In genomic region chr6:41278699-41279405, GRCh38 we compare ENCODE assay signal across 8 cellular contexts. TPM values are rescaled to one million over a fixed set of nuclear protein-coding genes. Genes with fewer than 3 reads are reported as not detected.
DNase-seq lines count a peak whose midpoint lies in the region; ATAC-seq, FAIRE-seq and TF ChIP-seq lines count a peak whose summit lies in the region.

No MANE protein-coding gene starts in this region.

- peaks cover 3% of the 10 kb centered on the region for H3K27me3 Mint-ChIP-seq in activated CD4-positive, alpha-beta T cell treated with anti-CD3 and anti-CD28 coated beads for 36 hours
- H3K27me3 Mint-ChIP-seq in naive thymus-derived CD8-positive, alpha-beta T cell: peaks cover 0 to 4% (median 2%) of the 10 kb centered on the region in 5 donors

- TF ChIP-seq CTCF in AG04449 (IDR thresholded peaks at IDR 0.05; ENCODE audit: insufficient read depth, low read length, missing control alignments) (peak; percentile 31), stomach (IDR thresholded peaks at IDR 0.05) (peak in 4 of 7 experiments; percentile 20 to 32 (median 24))

- H3K27ac ChIP-seq in stomach: no peak overlapping the region

- DNase-seq in AG04449 (ENCODE audit: low read depth, low spot score) (no peak), H54 (ENCODE audit: insufficient read length, low spot score) (peak; percentile 25), NCI-H510A treated with DMSO at 0.1 percent for 48 hours (lab: John Stamatoyannopoulos, UW) (peak; percentile 95), stomach (peak; percentile 65), AG08396 (ENCODE audit: low spot score) (no peak)
- DNase-seq in activated CD4-positive, alpha-beta T cell treated with anti-CD3 and anti-CD28 coated beads for 36 hours: peak; percentile 79
- DNase-seq in effector CD8-positive, alpha-beta T cell (lab: John Stamatoyannopoulos, UW): peak; percentile 27
- DNase-seq in naive thymus-derived CD8-positive, alpha-beta T cell: peak; percentile 18 to 82 (median 65)

- H3K9me3 Mint-ChIP-seq in activated CD4-positive, alpha-beta T cell treated with anti-CD3 and anti-CD28 coated beads for 36 hours (ENCODE audit: low read depth): no peaks in the 10 kb centered on the region
- peaks cover 0 to 3% (median 0%) of the 10 kb centered on the region in 9 donors for H3K9me3 Mint-ChIP-seq in naive thymus-derived CD8-positive, alpha-beta T cell

- H3K9me3 ChIP-seq in stomach: no peaks in the 10 kb centered on the region

- no peak for TF ChIP-seq EP300 in stomach (IDR thresholded peaks at IDR 0.05)

- CTCF ChIA-PET in AG04449 (lab: Yijun Ruan, JAX): interaction anchor here (1.4 kb wide), 2 partner anchors 11 to 41 kb away, joined by 3 to 7 read pairs; no protein-coding TSS in a partner anchor
- CTCF ChIA-PET in activated CD4-positive, alpha-beta T cell treated with anti-CD3 and anti-CD28 coated beads for 36 hours (lab: Charles Lee): interaction anchor here (0.5 to 3.2 kb wide), 16 partner anchors 9 to 427 kb away, joined by 3 to 19 read pairs (median 4); no protein-coding TSS in a partner anchor

- no peak overlapping the region for H3K4me3 Mint-ChIP-seq in activated CD4-positive, alpha-beta T cell treated with anti-CD3 and anti-CD28 coated beads for 36 hours
- H3K4me3 Mint-ChIP-seq in naive thymus-derived CD8-positive, alpha-beta T cell: peak overlapping the region in 1 of 10 donors; percentile 36

- no peaks in the 10 kb centered on the region for H3K36me3 ChIP-seq in stomach

- H3K4me3 ChIP-seq in AG04449 (ENCODE audit: low read depth, low read length): no peak overlapping the region
- no peak overlapping the region for H3K4me3 ChIP-seq in stomach

- H3K4me1 Mint-ChIP-seq in activated CD4-positive, alpha-beta T cell treated with anti-CD3 and anti-CD28 coated beads for 36 hours: peaks cover 11% of the 10 kb centered on the region
- peaks cover 7 to 16% (median 11%) of the 10 kb centered on the region in 4 donors for H3K4me1 Mint-ChIP-seq in naive thymus-derived CD8-positive, alpha-beta T cell

- intact Hi-C loops in activated CD4-positive, alpha-beta T cell treated with anti-CD3 and anti-CD28 coated beads for 36 hours (cut with DNase I, micrococcal nuclease): loop anchor here (1.0 kb wide), 2 partner anchors 39 to 40 kb away; no protein-coding TSS in a partner anchor
- intact Hi-C loops in stomach (cut with DNase I; ENCODE audit: low total_unique reads): no loop called here

- peaks cover 0 to 20% (median 0%) of the 10 kb centered on the region in 3 donors for H3K27me3 ChIP-seq in stomach

- no peak for FAIRE-seq in H54 (lab: Jason Lieb, UNC)

- POLR2A ChIA-PET in AG04449 (lab: Yijun Ruan, JAX): no interaction called here
- POLR2A ChIA-PET in activated CD4-positive, alpha-beta T cell treated with anti-CD3 and anti-CD28 coated beads for 36 hours (lab: Charles Lee): interaction anchor here (0.5 kb wide), 1 partner anchor 406 kb away, joined by 5 read pairs; no protein-coding TSS in a partner anchor
- POLR2A ChIA-PET in naive thymus-derived CD8-positive, alpha-beta T cell (lab: Charles Lee): interaction anchor here (0.7 kb wide), 1 partner anchor 178 kb away, joined by 4 read pairs; no protein-coding TSS in a partner anchor

- no peaks in the 10 kb centered on the region for H3K36me3 Mint-ChIP-seq in activated CD4-positive, alpha-beta T cell treated with anti-CD3 and anti-CD28 coated beads for 36 hours (ENCODE audit: low read depth)
- H3K36me3 Mint-ChIP-seq in naive thymus-derived CD8-positive, alpha-beta T cell: peaks cover 0 to 6% (median 0%) of the 10 kb centered on the region in 3 donors

- no peak for TF ChIP-seq POLR2A in H54 (IDR thresholded peaks at IDR 0.05; ENCODE audit: low read depth, low read length)
- TF ChIP-seq POLR2A in stomach (IDR thresholded peaks at IDR 0.05): no peak

- H3K4me1 ChIP-seq in stomach: peaks cover 0 to 9% (median 3%) of the 10 kb centered on the region in 4 donors

- ATAC-seq in activated CD4-positive, alpha-beta T cell treated with anti-CD3 and anti-CD28 coated beads for 36 hours: peak; percentile 92
- ATAC-seq in naive thymus-derived CD8-positive, alpha-beta T cell: peak; percentile 81 to 91

- WGBS in stomach, 5 donors: 25 to 32% (median 29%) methylated on average over 10 of the region's 10 CpGs

- H3K27ac Mint-ChIP-seq in activated CD4-positive, alpha-beta T cell treated with anti-CD3 and anti-CD28 coated beads for 36 hours: peak overlapping the region; percentile 39
- H3K27ac Mint-ChIP-seq in naive thymus-derived CD8-positive, alpha-beta T cell: peak overlapping the region in 1 of 10 donors; percentile 12

RNA-seq across cellular contexts. Expression of gene TREM1, which starts 7.6 kb away (rescaled TPM):
- under 1 TPM; 0.62 to 0.86 TPM for total RNA-seq in activated CD4-positive, alpha-beta T cell treated with anti-CD3 and anti-CD28 coated beads for 36 hours
- not detected for total RNA-seq in naive thymus-derived CD8-positive, alpha-beta T cell
- under 1 TPM in 1 of 3 donors, not detected in 2; 0.36 TPM for polyA plus RNA-seq in naive thymus-derived CD8-positive, alpha-beta T cell
- 1 to 10 TPM in 1 of 5 donors, not detected in 4; 1.7 TPM for total RNA-seq in stomach
- 1 to 10 TPM in 1 of 3 donors, under 1 TPM in 1, not detected in 1; 0.10 to 7.7 TPM for polyA plus RNA-seq in stomach

RNA-seq across cellular contexts. Expression of gene TREML4, which starts 50.7 kb away (rescaled TPM):
- total RNA-seq in activated CD4-positive, alpha-beta T cell treated with anti-CD3 and anti-CD28 coated beads for 36 hours: not detected
- total RNA-seq in naive thymus-derived CD8-positive, alpha-beta T cell: not detected
- not detected for polyA plus RNA-seq in naive thymus-derived CD8-positive, alpha-beta T cell
- total RNA-seq in stomach: not detected
- polyA plus RNA-seq in stomach: not detected

RNA-seq across cellular contexts. Expression of gene NCR2, which starts 56.6 kb away (rescaled TPM):
- not detected for total RNA-seq in activated CD4-positive, alpha-beta T cell treated with anti-CD3 and anti-CD28 coated beads for 36 hours
- not detected for total RNA-seq in naive thymus-derived CD8-positive, alpha-beta T cell
- not detected for polyA plus RNA-seq in naive thymus-derived CD8-positive, alpha-beta T cell
- not detected for total RNA-seq in stomach
- polyA plus RNA-seq in stomach: not detected

Comparison
In these comparisons a context has a peak if more than half of its experiments do, and no peak if none do; other contexts are left out.
1. DNase-seq: peak in H54 (single experiment), NCI-H510A treated with DMSO at 0.1 percent for 48 hours (single experiment), activated CD4-positive, alpha-beta T cell treated with anti-CD3 and anti-CD28 coated beads for 36 hours (single experiment), effector CD8-positive, alpha-beta T cell (single experiment), naive thymus-derived CD8-positive, alpha-beta T cell (10 of 10) and stomach (single experiment); none in AG04449 (single experiment) and AG08396 (single experiment).